In the genomic region with DNA sequence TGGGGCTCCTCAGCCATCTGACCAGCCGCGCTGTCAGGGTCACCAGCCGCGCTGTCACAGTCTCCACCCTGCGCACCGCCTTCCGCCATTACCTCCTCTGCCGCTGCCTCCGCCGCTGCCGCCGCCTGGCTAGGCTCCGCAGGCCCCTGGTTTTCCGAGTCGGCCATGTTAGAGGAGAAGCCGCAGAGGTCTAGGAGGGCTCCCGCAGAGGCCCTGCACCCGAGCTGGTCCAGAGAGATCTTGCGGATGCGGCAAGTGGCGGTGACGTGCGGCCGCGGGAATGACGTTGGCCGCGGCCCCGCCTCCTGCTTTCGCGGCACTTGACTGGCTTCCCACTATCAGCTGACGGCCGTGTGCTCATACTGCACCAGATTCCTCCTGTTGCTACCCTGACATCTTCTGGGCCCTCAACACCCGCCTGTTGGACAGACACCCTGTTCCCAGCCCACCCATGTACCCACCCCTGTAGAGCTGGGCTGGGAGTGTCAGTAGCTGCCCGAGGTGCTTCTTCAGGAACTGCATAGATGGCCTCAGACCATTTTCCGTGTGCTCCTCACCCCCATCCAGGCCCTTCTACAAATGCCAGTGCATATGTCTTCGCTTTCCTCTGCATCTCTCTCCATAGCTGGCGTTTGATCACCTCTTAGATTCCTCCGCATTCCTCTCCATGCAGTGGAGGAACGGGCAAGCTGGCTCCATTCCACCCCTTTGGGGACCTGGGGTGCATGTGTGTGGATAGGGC, we compare ENCODE assay signal across 8 cellular contexts.
DNase-seq lines count a peak whose midpoint lies in the region; ATAC-seq and TF ChIP-seq lines count a peak whose summit lies in the region.

A gene with protein sequence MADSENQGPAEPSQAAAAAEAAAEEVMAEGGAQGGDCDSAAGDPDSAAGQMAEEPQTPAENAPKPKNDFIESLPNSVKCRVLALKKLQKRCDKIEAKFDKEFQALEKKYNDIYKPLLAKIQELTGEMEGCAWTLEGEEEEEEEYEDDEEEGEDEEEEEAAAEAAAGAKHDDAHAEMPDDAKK (minus strand): TSS at position 242 of the 742 bp plus-strand sequence. CDS start 75 bp downstream, at position 167.

- H3K4me1 ChIP-seq in muscle layer of colon (ENCODE audit: insufficient read depth, low read length), result no peaks in the 10 kb centered on the region

- H3K36me3 ChIP-seq in muscle layer of colon (ENCODE audit: insufficient read depth, low read length), result no peaks in the 10 kb centered on the region

- H3K27ac ChIP-seq in muscle layer of colon (ENCODE audit: low read depth, low read length), result peak within 1 kb of the TSS; percentile 35

- H3K27me3 ChIP-seq in muscle layer of colon (ENCODE audit: control insufficient read depth in 1 of 2, insufficient read depth in 2 of 2, low read length in 2 of 2), result no peaks in the 10 kb centered on the region

- no peaks in the 10 kb centered on the region for H3K9me3 ChIP-seq in muscle layer of colon (ENCODE audit: low read length)

- peak; percentile 5 for DNase-seq in NCI-H748 treated with DMSO at 0.1 percent for 48 hours (lab: John Stamatoyannopoulos, UW)
- peak; percentile 46 for DNase-seq in activated T-cell treated with anti-CD3 and anti-CD28 coated beads for 24 hours (ENCODE audit: low read depth)
- peak; percentile 86 to 87 for DNase-seq in erythroblast (lab: John Stamatoyannopoulos, UW)
- DNase-seq in stimulated activated CD8-positive, alpha-beta memory T cell treated with anti-CD3 and anti-CD28 coated beads, Interleukin-7, amount 100 ng/mL, for 4 hours (ENCODE audit: low read depth in 2 of 2), result peak; percentile 10 to 58
- DNase-seq in NCI-H524 treated with DMSO at 0.1 percent for 48 hours (lab: John Stamatoyannopoulos, UW), result no peak

- peak within 1 kb of the TSS; percentile 59 for H3K9ac ChIP-seq in muscle layer of colon (ENCODE audit: low read length)

- peak; percentile 95 for ATAC-seq in HG03025 (IDR thresholded peaks at IDR 0.05; ENCODE audit: low FRiP score, unreplicated experiment)

- TF ChIP-seq POLR2A in GM18526 (IDR thresholded peaks at IDR 0.05; ENCODE audit: extremely low read depth, insufficient read length), result peak; percentile 45
- peak; percentile 57 for TF ChIP-seq POLR2A in erythroblast (IDR thresholded peaks at IDR 0.05; ENCODE audit: low read length)

- H3K4me3 ChIP-seq in muscle layer of colon (ENCODE audit: low read depth in 1 of 2, low read length in 2 of 2), result peak within 1 kb of the TSS; percentile 21 to 72
